ENCODE assay signal across 1 cellular context in the genomic region with DNA sequence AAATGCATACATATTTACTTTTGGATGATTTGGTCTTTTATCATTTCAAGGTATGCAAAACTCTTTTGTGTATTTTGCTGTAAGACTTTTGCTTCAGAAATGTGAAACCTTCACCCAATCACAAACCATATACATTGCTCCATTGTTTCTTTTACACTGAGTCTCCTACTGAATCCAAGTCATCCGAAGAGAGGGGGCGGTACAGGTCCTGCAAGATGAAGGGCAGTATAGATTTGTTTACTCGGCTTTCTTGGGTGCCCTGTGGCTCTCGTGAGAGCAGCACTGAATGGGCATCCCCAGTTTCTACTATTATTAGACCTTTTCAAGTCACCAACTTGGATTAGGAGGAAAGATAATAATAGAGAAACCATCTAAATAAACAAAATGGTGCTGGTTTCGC.
TF ChIP-seq lines count a peak whose summit lies in the region.

No MANE protein-coding gene starts in this region.

TF ChIP-seq in GM23338, 12 proteins besides CTCF, POLR2A, EP300 and RAD21 (continued from another document):
- TF ChIP-seq ZNF462 (CRISPR knock-in tag; IDR thresholded peaks at IDR 0.05) (no peak), ZNF331 (CRISPR knock-in tag; IDR thresholded peaks at IDR 0.05; ENCODE audit: low read depth) (no peak), EZH2phosphoT487 (IDR thresholded peaks at IDR 0.05; ENCODE audit: unreplicated experiment) (no peak)
